Comparison of ENCODE assay signal across 29 cellular contexts in genomic region chr17:20210180-20210579, GRCh38.
"Had no signal": no experiment of that assay in that cellular context is flagged by ENCODE, and none has a peak within 500 bp of the region (broad histone marks: within the 10 kb centered on the region; RNA-seq: fewer than 3 reads in every experiment).

No MANE protein-coding gene starts in this region.

- H2AFZ ChIP-seq: neural progenitor cell had no signal

- H3K4me3 Mint-ChIP-seq: naive B cell; naive thymus-derived CD8-positive, alpha-beta T cell; nephron; neural progenitor cell; stimulated activated memory B cell treated with anti-CD40 and anti-IgM and Interleukin-4, amounts not matched to agents 10 μg/mL and 1 μg/mL and 100 μg/mL, for 72 hours; stimulated activated naive CD8-positive, alpha-beta T cell treated with anti-CD3 and anti-CD28 coated beads, Interleukin-15, amount 100 ng/mL, for 72 hours; type B pancreatic cell had no signal

- H3K9me3 ChIP-seq: neutrophil, pancreas, psoas muscle, spleen, thoracic aorta, thyroid gland, tibial nerve, upper lobe of right lung, uterus had no signal

- H3K27me3 ChIP-seq: neural progenitor cell, neutrophil, pancreas, spleen, thyroid gland, tibial nerve, upper lobe of right lung, uterus had no signal

- H3K27me3 Mint-ChIP-seq: naive B cell; naive thymus-derived CD8-positive, alpha-beta T cell; progenitor cell of endocrine pancreas; stimulated activated memory B cell treated with anti-CD40 and anti-IgM and Interleukin-4, amounts not matched to agents 10 μg/mL and 1 μg/mL and 100 μg/mL, for 72 hours; stimulated activated naive CD8-positive, alpha-beta T cell treated with anti-CD3 and anti-CD28 coated beads, Interleukin-15, amount 100 ng/mL, for 72 hours; type B pancreatic cell had no signal

- H3K4me1 Mint-ChIP-seq: naive B cell; nephron; stimulated activated memory B cell treated with anti-CD40 and anti-IgM and Interleukin-4, amounts not matched to agents 10 μg/mL and 1 μg/mL and 100 μg/mL, for 72 hours had no signal

- H3K4me1 ChIP-seq: neural progenitor cell, psoas muscle, uterus had no signal

- H3K4me2 ChIP-seq: neural progenitor cell, smooth muscle cell had no signal

- H3K4me3 ChIP-seq: neural progenitor cell, pancreas, psoas muscle, skin epidermis, smooth muscle cell, spleen, thoracic aorta, thyroid gland, tibial nerve, upper lobe of right lung, uterus had no signal

- H3K27ac ChIP-seq: neural progenitor cell, neutrophil, pancreas, psoas muscle, skin epidermis, spleen, thyroid gland, tibial nerve, upper lobe of right lung, uterus had no signal

- H3K9ac ChIP-seq: neural progenitor cell had no signal

- H3K36me3 ChIP-seq: neural progenitor cell, neutrophil, pancreas, thoracic aorta, thyroid gland, upper lobe of right lung, uterus had no signal

- ATAC-seq: naive thymus-derived CD8-positive, alpha-beta T cell; pancreas; psoas muscle; right cardiac atrium; sciatic nerve; stimulated activated memory B cell treated with anti-CD40 and anti-IgM and Interleukin-4, amounts not matched to agents 10 μg/mL and 1 μg/mL and 100 μg/mL, for 72 hours; stimulated activated naive CD8-positive, alpha-beta T cell treated with anti-CD3 and anti-CD28 coated beads, Interleukin-15, amount 100 ng/mL, for 72 hours; stimulated activated naive CD8-positive, alpha-beta T cell treated with anti-CD3 and anti-CD28 coated beads, Interleukin-15, Interleukin-2, amounts not matched to agents 100 U/mL and 50 U/mL, for 24 hours; upper lobe of right lung had no signal

- H3K27ac Mint-ChIP-seq: naive B cell; naive thymus-derived CD8-positive, alpha-beta T cell; nephron; neural progenitor cell; progenitor cell of endocrine pancreas; stimulated activated memory B cell treated with anti-CD40 and anti-IgM and Interleukin-4, amounts not matched to agents 10 μg/mL and 1 μg/mL and 100 μg/mL, for 72 hours; stimulated activated naive CD8-positive, alpha-beta T cell treated with anti-CD3 and anti-CD28 coated beads, Interleukin-15, amount 100 ng/mL, for 72 hours; type B pancreatic cell had no signal

- H3K9me3 Mint-ChIP-seq: neural progenitor cell; stimulated activated naive CD8-positive, alpha-beta T cell treated with anti-CD3 and anti-CD28 coated beads, Interleukin-15, amount 100 ng/mL, for 72 hours had no signal

- DNase-seq: naive B cell; naive thymus-derived CD8-positive, alpha-beta T cell; nucleus accumbens; psoas muscle; spleen; stimulated activated CD4-positive, alpha-beta T cell treated with anti-CD3 and anti-CD28 coated beads, Interleukin-12 subunit alpha, Interleukin-12 subunit beta, amount 100 ng/mL, for 4 hours; stimulated activated CD4-positive, alpha-beta T cell treated with anti-CD3 and anti-CD28 coated beads, Interleukin-1b, Interleukin-23, amount 100 ng/mL, for 48 hours; stimulated activated CD4-positive, alpha-beta T cell treated with anti-CD3 and anti-CD28 coated beads, Interleukin-4, amount 100 ng/mL, for 1 hour; stimulated activated CD4-positive, alpha-beta T cell treated with anti-CD3 and anti-CD28 coated beads, Interleukin-4, amount 100 ng/mL, for 4 hours; stimulated activated CD8-positive, alpha-beta memory T cell treated with anti-CD3 and anti-CD28 coated beads, Interleukin-4, amount 100 ng/mL, for 48 hours; stimulated activated naive CD4-positive, alpha-beta T cell; stimulated activated naive CD8-positive, alpha-beta T cell treated with anti-CD3 and anti-CD28 coated beads, Interleukin-15, amount 100 ng/mL, for 72 hours; stimulated activated naive CD8-positive, alpha-beta T cell treated with anti-CD3 and anti-CD28 coated beads, Interleukin-15, Interleukin-2, amounts not matched to agents 100 U/mL and 50 U/mL, for 24 hours; thyroid gland; upper lobe of right lung; uterus had no signal
